In genomic region chr5:96733771-96734498, GRCh38 we compare ENCODE assay signal across 12 cellular contexts.
A peak's percentile ranks its signal among the peaks of the same experiment; 100 is the strongest.
DNase-seq lines count a peak whose midpoint lies in the region; ATAC-seq and TF ChIP-seq lines count a peak whose summit lies in the region.
"Had no signal": no experiment of that assay in that cellular context is flagged by ENCODE, and none has a peak within 500 bp of the region (broad histone marks: within the 10 kb centered on the region; RNA-seq: fewer than 3 reads in every experiment).

No MANE protein-coding gene starts in this region.

- no peak overlapping the region for H3K27ac ChIP-seq in colonic mucosa

- POLR2A ChIA-PET in WTC11 (lab: Charles Lee), result no interaction called here

- H3K36me3 ChIP-seq in colonic mucosa, result peaks cover 16% of the 10 kb centered on the region

- no peaks in the 10 kb centered on the region for H3K9me3 ChIP-seq in colonic mucosa

- no peak for DNase-seq in activated naive CD8-positive, alpha-beta T cell treated with anti-CD3 and anti-CD28 coated beads, Interleukin-2, amount 50 U/mL, for 24 hours
- DNase-seq in WTC11 (ENCODE audit: low spot score) (no peak), iris pigment epithelial cell (ENCODE audit: low read depth) (peak; percentile 60), ureter (ENCODE audit: low spot score) (peak; percentile 78), NCI-H1436 treated with DMSO at 0.1 percent for 48 hours (lab: John Stamatoyannopoulos, UW) (no peak), colonic mucosa (no peak)
- DNase-seq: NCI-H146; stimulated activated naive CD4-positive, alpha-beta T cell had no signal

- ATAC-seq in activated naive CD8-positive, alpha-beta T cell treated with anti-CD3 and anti-CD28 coated beads, Interleukin-2, amount 50 U/mL, for 24 hours, result no peak
- ATAC-seq in WTC11 (peak; percentile 90), GM18858 (IDR thresholded peaks at IDR 0.05; ENCODE audit: unreplicated experiment) (no peak)

- H3K4me1 Mint-ChIP-seq in activated naive CD8-positive, alpha-beta T cell (ENCODE audit: low read depth), result peaks cover 4% of the 10 kb centered on the region
- peaks cover 8% of the 10 kb centered on the region for H3K4me1 Mint-ChIP-seq in activated naive CD8-positive, alpha-beta T cell treated with anti-CD3 and anti-CD28 coated beads, Interleukin-2, amount 50 U/mL, for 24 hours
- H3K4me1 Mint-ChIP-seq in WTC11, result peaks cover 26% of the 10 kb centered on the region

- no peak overlapping the region for H3K4me3 ChIP-seq in colonic mucosa
- H3K4me3 ChIP-seq: skin epidermis had no signal

- intact Hi-C loops in colonic mucosa (cut with DNase I), result no loop called here

- no peaks in the 10 kb centered on the region for H3K9me3 Mint-ChIP-seq in activated naive CD8-positive, alpha-beta T cell (ENCODE audit: low read depth)
- no peaks in the 10 kb centered on the region for H3K9me3 Mint-ChIP-seq in activated naive CD8-positive, alpha-beta T cell treated with anti-CD3 and anti-CD28 coated beads, Interleukin-2, amount 50 U/mL, for 24 hours
- no peaks in the 10 kb centered on the region for H3K9me3 Mint-ChIP-seq in WTC11
- H3K9me3 Mint-ChIP-seq: activated T-helper 1 cell treated with anti-CD3 and anti-CD28 coated beads, Interleukin-12 subunit alpha, Interleukin-12 subunit beta, Interleukin-2, Interleukin-4 antibody, amounts not matched to agents 30 ng/mL and 10 ng/mL and 1 ng/mL, durations not matched to agents 14 hours and 24 hours and 36 hours had no signal

- peak overlapping the region; percentile 5 for H3K27ac Mint-ChIP-seq in activated naive CD8-positive, alpha-beta T cell
- H3K27ac Mint-ChIP-seq in activated naive CD8-positive, alpha-beta T cell treated with anti-CD3 and anti-CD28 coated beads, Interleukin-2, amount 50 U/mL, for 24 hours, result no peak overlapping the region
- no peak overlapping the region for H3K27ac Mint-ChIP-seq in WTC11
- H3K27ac Mint-ChIP-seq: activated T-helper 1 cell treated with anti-CD3 and anti-CD28 coated beads, Interleukin-12 subunit alpha, Interleukin-12 subunit beta, Interleukin-2, Interleukin-4 antibody, amounts not matched to agents 30 ng/mL and 10 ng/mL and 1 ng/mL, durations not matched to agents 14 hours and 24 hours and 36 hours had no signal

- H3K36me3 Mint-ChIP-seq in activated naive CD8-positive, alpha-beta T cell, result peaks cover 14% of the 10 kb centered on the region
- peaks cover 23% of the 10 kb centered on the region for H3K36me3 Mint-ChIP-seq in activated naive CD8-positive, alpha-beta T cell treated with anti-CD3 and anti-CD28 coated beads, Interleukin-2, amount 50 U/mL, for 24 hours (ENCODE audit: low read depth)
- peaks cover 8% of the 10 kb centered on the region for H3K36me3 Mint-ChIP-seq in WTC11

- H3K27me3 Mint-ChIP-seq in activated naive CD8-positive, alpha-beta T cell, result no peaks in the 10 kb centered on the region
- H3K27me3 Mint-ChIP-seq in activated naive CD8-positive, alpha-beta T cell treated with anti-CD3 and anti-CD28 coated beads, Interleukin-2, amount 50 U/mL, for 24 hours, result no peaks in the 10 kb centered on the region
- no peaks in the 10 kb centered on the region for H3K27me3 Mint-ChIP-seq in WTC11 (ENCODE audit: low read depth)

- no peak overlapping the region for H3K9ac ChIP-seq in colonic mucosa (ENCODE audit: low read depth in 2 of 2, low read length in 2 of 2)

- TF ChIP-seq CTCF in WTC11 (IDR thresholded peaks at IDR 0.05), result no peak
- TF ChIP-seq CTCF in colonic mucosa (IDR thresholded peaks at IDR 0.05), result no peak

- H3K4me3 Mint-ChIP-seq in activated naive CD8-positive, alpha-beta T cell, result no peak overlapping the region
- H3K4me3 Mint-ChIP-seq in activated naive CD8-positive, alpha-beta T cell treated with anti-CD3 and anti-CD28 coated beads, Interleukin-2, amount 50 U/mL, for 24 hours, result no peak overlapping the region
- peak overlapping the region; percentile 9 for H3K4me3 Mint-ChIP-seq in WTC11
- H3K4me3 Mint-ChIP-seq: activated T-helper 1 cell treated with anti-CD3 and anti-CD28 coated beads, Interleukin-12 subunit alpha, Interleukin-12 subunit beta, Interleukin-2, Interleukin-4 antibody, amounts not matched to agents 30 ng/mL and 10 ng/mL and 1 ng/mL, durations not matched to agents 14 hours and 24 hours and 36 hours had no signal

- CTCF ChIA-PET in WTC11 (lab: Charles Lee), result interaction anchor here (0.8 to 1.2 kb wide), 2 partner anchors 14 to 120 kb away, joined by 3 read pairs; no protein-coding TSS in a partner anchor

- H3K27me3 ChIP-seq in colonic mucosa, result no peaks in the 10 kb centered on the region

- H3K4me1 ChIP-seq in colonic mucosa, result no peaks in the 10 kb centered on the region

TF ChIP-seq in WTC11, 78 proteins besides CTCF, POLR2A, EP300 and RAD21:
- peak; percentile 72 for TF ChIP-seq ATF3 (CRISPR knock-in tag; conservative IDR thresholded peaks at IDR 0.05)
- no peak for TF ChIP-seq KAT7 (CRISPR knock-in tag; IDR thresholded peaks at IDR 0.05; ENCODE audit: borderline replicate concordance)
- no peak for TF ChIP-seq ZNF512 (CRISPR knock-in tag; IDR thresholded peaks at IDR 0.05; ENCODE audit: borderline replicate concordance)
- TF ChIP-seq ZNF423 (CRISPR knock-in tag; IDR thresholded peaks at IDR 0.05), result peak; percentile 74

Comparison
In these comparisons a context has a peak if more than half of its experiments do, and no peak if none do; other contexts are left out.
1. DNase-seq: peak in iris pigment epithelial cell (single experiment) and ureter (single experiment); none in activated naive CD8-positive, alpha-beta T cell treated with anti-CD3 and anti-CD28 coated beads, Interleukin-2, amount 50 U/mL, for 24 hours (single experiment), WTC11 (single experiment), NCI-H1436 treated with DMSO at 0.1 percent for 48 hours (single experiment) and colonic mucosa (single experiment).